In the genomic region with DNA sequence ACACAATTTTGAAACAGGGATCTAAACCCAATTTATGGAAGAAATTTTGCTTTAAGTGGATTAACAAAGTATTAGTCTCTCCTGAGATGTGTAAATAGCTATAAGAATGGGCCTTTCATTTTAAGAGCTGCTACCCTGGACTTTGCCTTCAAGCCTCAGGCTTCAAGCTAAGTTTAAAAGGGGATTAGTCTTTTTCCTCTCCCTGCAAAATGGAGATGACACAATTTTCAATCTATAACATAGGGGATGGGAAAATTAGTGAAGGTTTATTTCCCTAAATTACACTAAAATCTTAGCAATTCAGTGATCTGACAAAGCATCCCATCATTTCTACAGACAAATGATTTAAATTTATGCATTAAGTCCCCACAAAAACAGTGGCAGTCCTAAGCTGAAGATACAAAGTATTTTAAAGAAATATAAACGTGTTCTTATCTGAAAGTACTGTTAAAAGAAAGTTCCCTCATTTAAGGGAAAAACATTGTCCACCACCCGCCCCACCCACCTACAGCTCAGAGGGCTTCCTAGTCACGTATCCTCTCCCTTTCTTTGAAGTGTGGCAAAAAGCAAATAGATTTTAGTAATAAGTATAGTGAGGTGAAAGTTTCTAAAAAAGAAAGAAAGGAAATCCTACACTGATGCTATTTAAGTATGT, we compare ENCODE assay signal across 2 cellular contexts.
TF ChIP-seq lines count a peak whose summit lies in the region.

No MANE protein-coding gene starts in this region.

TF ChIP-seq in HCT116, 20 proteins besides CTCF, POLR2A, EP300 and RAD21:
- TF ChIP-seq EGR1 (IDR thresholded peaks at IDR 0.05; ENCODE audit: low read depth) = no peak
- TF ChIP-seq, protein P1, sequence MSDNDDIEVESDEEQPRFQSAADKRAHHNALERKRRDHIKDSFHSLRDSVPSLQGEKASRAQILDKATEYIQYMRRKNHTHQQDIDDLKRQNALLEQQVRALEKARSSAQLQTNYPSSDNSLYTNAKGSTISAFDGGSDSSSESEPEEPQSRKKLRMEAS (IDR thresholded peaks at IDR 0.05) = no peak
- TF ChIP-seq SP1 (IDR thresholded peaks at IDR 0.05; ENCODE audit: low read depth) = no peak
- TF ChIP-seq ZFX (IDR thresholded peaks at IDR 0.05) = no peak
- TF ChIP-seq YY1 (IDR thresholded peaks at IDR 0.05; ENCODE audit: extremely low read depth, insufficient replicate concordance, low read depth, low read length) = no peak
- TF ChIP-seq, protein P2, sequence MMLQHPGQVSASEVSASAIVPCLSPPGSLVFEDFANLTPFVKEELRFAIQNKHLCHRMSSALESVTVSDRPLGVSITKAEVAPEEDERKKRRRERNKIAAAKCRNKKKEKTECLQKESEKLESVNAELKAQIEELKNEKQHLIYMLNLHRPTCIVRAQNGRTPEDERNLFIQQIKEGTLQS (IDR thresholded peaks at IDR 0.05) = no peak
- no peak for TF ChIP-seq SIN3A (IDR thresholded peaks at IDR 0.05; ENCODE audit: low read depth)
- TF ChIP-seq TCF7L2 (IDR thresholded peaks at IDR 0.05; ENCODE audit: borderline replicate concordance, extremely low read depth, insufficient read depth, insufficient read length) = no peak
- TF ChIP-seq, protein P3, sequence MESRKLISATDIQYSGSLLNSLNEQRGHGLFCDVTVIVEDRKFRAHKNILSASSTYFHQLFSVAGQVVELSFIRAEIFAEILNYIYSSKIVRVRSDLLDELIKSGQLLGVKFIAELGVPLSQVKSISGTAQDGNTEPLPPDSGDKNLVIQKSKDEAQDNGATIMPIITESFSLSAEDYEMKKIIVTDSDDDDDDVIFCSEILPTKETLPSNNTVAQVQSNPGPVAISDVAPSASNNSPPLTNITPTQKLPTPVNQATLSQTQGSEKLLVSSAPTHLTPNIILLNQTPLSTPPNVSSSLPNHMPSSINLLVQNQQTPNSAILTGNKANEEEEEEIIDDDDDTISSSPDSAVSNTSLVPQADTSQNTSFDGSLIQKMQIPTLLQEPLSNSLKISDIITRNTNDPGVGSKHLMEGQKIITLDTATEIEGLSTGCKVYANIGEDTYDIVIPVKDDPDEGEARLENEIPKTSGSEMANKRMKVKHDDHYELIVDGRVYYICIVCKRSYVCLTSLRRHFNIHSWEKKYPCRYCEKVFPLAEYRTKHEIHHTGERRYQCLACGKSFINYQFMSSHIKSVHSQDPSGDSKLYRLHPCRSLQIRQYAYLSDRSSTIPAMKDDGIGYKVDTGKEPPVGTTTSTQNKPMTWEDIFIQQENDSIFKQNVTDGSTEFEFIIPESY (IDR thresholded peaks at IDR 0.05; ENCODE audit: extremely low read depth, insufficient replicate concordance, low read length) = no peak
- TF ChIP-seq EZH2 (IDR thresholded peaks at IDR 0.05) = no peak
- TF ChIP-seq, protein P4, sequence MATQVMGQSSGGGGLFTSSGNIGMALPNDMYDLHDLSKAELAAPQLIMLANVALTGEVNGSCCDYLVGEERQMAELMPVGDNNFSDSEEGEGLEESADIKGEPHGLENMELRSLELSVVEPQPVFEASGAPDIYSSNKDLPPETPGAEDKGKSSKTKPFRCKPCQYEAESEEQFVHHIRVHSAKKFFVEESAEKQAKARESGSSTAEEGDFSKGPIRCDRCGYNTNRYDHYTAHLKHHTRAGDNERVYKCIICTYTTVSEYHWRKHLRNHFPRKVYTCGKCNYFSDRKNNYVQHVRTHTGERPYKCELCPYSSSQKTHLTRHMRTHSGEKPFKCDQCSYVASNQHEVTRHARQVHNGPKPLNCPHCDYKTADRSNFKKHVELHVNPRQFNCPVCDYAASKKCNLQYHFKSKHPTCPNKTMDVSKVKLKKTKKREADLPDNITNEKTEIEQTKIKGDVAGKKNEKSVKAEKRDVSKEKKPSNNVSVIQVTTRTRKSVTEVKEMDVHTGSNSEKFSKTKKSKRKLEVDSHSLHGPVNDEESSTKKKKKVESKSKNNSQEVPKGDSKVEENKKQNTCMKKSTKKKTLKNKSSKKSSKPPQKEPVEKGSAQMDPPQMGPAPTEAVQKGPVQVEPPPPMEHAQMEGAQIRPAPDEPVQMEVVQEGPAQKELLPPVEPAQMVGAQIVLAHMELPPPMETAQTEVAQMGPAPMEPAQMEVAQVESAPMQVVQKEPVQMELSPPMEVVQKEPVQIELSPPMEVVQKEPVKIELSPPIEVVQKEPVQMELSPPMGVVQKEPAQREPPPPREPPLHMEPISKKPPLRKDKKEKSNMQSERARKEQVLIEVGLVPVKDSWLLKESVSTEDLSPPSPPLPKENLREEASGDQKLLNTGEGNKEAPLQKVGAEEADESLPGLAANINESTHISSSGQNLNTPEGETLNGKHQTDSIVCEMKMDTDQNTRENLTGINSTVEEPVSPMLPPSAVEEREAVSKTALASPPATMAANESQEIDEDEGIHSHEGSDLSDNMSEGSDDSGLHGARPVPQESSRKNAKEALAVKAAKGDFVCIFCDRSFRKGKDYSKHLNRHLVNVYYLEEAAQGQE (IDR thresholded peaks at IDR 0.05; ENCODE audit: low read depth) = no peak
- no peak for TF ChIP-seq EZH2phosphoT487 (IDR thresholded peaks at IDR 0.05; ENCODE audit: borderline replicate concordance)
- no peak for TF ChIP-seq ZNF274 (IDR thresholded peaks at IDR 0.05; ENCODE audit: low read depth, low read length)
- TF ChIP-seq JUND (IDR thresholded peaks at IDR 0.05) = no peak
- TF ChIP-seq POLR2AphosphoS5 (IDR thresholded peaks at IDR 0.05; ENCODE audit: low read depth, low read length) = no peak
- TF ChIP-seq SRF (IDR thresholded peaks at IDR 0.05; ENCODE audit: low read depth) = no peak
- TF ChIP-seq FOSL1 (IDR thresholded peaks at IDR 0.05; ENCODE audit: low read depth) = no peak
- no peak for TF ChIP-seq ELF1 (IDR thresholded peaks at IDR 0.05; ENCODE audit: borderline replicate concordance, low read depth)
- no peak for TF ChIP-seq CBX3 (IDR thresholded peaks at IDR 0.05; ENCODE audit: low read depth)

TF ChIP-seq in HepG2, 621 proteins besides CTCF, POLR2A, EP300 and RAD21 (continues in another document):
- TF ChIP-seq ELF1 (CRISPR knock-in tag; IDR thresholded peaks at IDR 0.05) = no peak
- TF ChIP-seq, protein P5, sequence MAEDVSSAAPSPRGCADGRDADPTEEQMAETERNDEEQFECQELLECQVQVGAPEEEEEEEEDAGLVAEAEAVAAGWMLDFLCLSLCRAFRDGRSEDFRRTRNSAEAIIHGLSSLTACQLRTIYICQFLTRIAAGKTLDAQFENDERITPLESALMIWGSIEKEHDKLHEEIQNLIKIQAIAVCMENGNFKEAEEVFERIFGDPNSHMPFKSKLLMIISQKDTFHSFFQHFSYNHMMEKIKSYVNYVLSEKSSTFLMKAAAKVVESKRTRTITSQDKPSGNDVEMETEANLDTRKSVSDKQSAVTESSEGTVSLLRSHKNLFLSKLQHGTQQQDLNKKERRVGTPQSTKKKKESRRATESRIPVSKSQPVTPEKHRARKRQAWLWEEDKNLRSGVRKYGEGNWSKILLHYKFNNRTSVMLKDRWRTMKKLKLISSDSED (CRISPR knock-in tag; IDR thresholded peaks at IDR 0.05) = no peak
- no peak for TF ChIP-seq MEIS2 (CRISPR knock-in tag; IDR thresholded peaks at IDR 0.05)
- no peak for TF ChIP-seq ZNF547 (CRISPR knock-in tag; IDR thresholded peaks at IDR 0.05)
- no peak for TF ChIP-seq ZNF749 (CRISPR knock-in tag; IDR thresholded peaks at IDR 0.05; ENCODE audit: borderline replicate concordance)
- no peak for TF ChIP-seq ZNF772 (CRISPR knock-in tag; IDR thresholded peaks at IDR 0.05)
- TF ChIP-seq, protein P6, sequence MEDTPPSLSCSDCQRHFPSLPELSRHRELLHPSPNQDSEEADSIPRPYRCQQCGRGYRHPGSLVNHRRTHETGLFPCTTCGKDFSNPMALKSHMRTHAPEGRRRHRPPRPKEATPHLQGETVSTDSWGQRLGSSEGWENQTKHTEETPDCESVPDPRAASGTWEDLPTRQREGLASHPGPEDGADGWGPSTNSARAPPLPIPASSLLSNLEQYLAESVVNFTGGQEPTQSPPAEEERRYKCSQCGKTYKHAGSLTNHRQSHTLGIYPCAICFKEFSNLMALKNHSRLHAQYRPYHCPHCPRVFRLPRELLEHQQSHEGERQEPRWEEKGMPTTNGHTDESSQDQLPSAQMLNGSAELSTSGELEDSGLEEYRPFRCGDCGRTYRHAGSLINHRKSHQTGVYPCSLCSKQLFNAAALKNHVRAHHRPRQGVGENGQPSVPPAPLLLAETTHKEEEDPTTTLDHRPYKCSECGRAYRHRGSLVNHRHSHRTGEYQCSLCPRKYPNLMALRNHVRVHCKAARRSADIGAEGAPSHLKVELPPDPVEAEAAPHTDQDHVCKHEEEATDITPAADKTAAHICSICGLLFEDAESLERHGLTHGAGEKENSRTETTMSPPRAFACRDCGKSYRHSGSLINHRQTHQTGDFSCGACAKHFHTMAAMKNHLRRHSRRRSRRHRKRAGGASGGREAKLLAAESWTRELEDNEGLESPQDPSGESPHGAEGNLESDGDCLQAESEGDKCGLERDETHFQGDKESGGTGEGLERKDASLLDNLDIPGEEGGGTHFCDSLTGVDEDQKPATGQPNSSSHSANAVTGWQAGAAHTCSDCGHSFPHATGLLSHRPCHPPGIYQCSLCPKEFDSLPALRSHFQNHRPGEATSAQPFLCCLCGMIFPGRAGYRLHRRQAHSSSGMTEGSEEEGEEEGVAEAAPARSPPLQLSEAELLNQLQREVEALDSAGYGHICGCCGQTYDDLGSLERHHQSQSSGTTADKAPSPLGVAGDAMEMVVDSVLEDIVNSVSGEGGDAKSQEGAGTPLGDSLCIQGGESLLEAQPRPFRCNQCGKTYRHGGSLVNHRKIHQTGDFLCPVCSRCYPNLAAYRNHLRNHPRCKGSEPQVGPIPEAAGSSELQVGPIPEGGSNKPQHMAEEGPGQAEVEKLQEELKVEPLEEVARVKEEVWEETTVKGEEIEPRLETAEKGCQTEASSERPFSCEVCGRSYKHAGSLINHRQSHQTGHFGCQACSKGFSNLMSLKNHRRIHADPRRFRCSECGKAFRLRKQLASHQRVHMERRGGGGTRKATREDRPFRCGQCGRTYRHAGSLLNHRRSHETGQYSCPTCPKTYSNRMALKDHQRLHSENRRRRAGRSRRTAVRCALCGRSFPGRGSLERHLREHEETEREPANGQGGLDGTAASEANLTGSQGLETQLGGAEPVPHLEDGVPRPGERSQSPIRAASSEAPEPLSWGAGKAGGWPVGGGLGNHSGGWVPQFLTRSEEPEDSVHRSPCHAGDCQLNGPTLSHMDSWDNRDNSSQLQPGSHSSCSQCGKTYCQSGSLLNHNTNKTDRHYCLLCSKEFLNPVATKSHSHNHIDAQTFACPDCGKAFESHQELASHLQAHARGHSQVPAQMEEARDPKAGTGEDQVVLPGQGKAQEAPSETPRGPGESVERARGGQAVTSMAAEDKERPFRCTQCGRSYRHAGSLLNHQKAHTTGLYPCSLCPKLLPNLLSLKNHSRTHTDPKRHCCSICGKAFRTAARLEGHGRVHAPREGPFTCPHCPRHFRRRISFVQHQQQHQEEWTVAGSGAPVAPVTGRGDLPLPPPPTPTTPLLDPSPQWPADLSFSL (CRISPR knock-in tag; IDR thresholded peaks at IDR 0.05) = no peak
- no peak for TF ChIP-seq ZNF616 (CRISPR knock-in tag; IDR thresholded peaks at IDR 0.05; ENCODE audit: low read depth)
- TF ChIP-seq ZNF234 (CRISPR knock-in tag; conservative IDR thresholded peaks at IDR 0.05) = no peak
- TF ChIP-seq TSC22D2 (CRISPR knock-in tag; IDR thresholded peaks at IDR 0.05; ENCODE audit: borderline replicate concordance) = no peak
- no peak for TF ChIP-seq ZIK1 (CRISPR knock-in tag; IDR thresholded peaks at IDR 0.05; ENCODE audit: borderline replicate concordance, low read depth)
- TF ChIP-seq NBN (conservative IDR thresholded peaks at IDR 0.05) = no peak
- TF ChIP-seq SUZ12 (IDR thresholded peaks at IDR 0.05; ENCODE audit: low read depth, low read length) = no peak
- no peak for TF ChIP-seq SIN3A (IDR thresholded peaks at IDR 0.05; ENCODE audit: borderline replicate concordance, low read depth, low read length)
- no peak; the same call in 1 of the 2 replicates for TF ChIP-seq HOXD1 (CRISPR knock-in tag; IDR thresholded peaks at IDR 0.05)
- TF ChIP-seq, protein P7, sequence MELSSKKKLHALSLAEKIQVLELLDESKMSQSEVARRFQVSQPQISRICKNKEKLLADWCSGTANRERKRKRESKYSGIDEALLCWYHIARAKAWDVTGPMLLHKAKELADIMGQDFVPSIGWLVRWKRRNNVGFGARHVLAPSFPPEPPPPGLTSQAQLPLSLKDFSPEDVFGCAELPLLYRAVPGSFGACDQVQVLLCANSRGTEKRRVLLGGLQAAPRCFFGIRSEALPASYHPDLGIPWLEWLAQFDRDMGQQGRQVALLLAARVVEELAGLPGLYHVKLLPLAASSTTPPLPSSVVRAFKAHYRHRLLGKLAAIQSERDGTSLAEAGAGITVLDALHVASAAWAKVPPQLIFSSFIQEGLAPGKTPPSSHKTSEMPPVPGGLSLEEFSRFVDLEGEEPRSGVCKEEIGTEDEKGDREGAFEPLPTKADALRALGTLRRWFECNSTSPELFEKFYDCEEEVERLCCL (CRISPR knock-in tag; IDR thresholded peaks at IDR 0.05; ENCODE audit: borderline replicate concordance) = 0 out of 2 replicates have a peak, but pooled peaks have one; percentile 35
- peak; percentile 44; the same call in 1 of the 2 replicates for TF ChIP-seq RXRA (CRISPR knock-in tag; IDR thresholded peaks at IDR 0.05)
- TF ChIP-seq, protein P8, sequence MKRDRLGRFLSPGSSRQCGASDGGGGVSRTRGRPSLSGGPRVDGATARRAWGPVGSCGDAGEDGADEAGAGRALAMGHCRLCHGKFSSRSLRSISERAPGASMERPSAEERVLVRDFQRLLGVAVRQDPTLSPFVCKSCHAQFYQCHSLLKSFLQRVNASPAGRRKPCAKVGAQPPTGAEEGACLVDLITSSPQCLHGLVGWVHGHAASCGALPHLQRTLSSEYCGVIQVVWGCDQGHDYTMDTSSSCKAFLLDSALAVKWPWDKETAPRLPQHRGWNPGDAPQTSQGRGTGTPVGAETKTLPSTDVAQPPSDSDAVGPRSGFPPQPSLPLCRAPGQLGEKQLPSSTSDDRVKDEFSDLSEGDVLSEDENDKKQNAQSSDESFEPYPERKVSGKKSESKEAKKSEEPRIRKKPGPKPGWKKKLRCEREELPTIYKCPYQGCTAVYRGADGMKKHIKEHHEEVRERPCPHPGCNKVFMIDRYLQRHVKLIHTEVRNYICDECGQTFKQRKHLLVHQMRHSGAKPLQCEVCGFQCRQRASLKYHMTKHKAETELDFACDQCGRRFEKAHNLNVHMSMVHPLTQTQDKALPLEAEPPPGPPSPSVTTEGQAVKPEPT (CRISPR knock-in tag; IDR thresholded peaks at IDR 0.05; ENCODE audit: low read depth) = no peak
- TF ChIP-seq, protein P9, sequence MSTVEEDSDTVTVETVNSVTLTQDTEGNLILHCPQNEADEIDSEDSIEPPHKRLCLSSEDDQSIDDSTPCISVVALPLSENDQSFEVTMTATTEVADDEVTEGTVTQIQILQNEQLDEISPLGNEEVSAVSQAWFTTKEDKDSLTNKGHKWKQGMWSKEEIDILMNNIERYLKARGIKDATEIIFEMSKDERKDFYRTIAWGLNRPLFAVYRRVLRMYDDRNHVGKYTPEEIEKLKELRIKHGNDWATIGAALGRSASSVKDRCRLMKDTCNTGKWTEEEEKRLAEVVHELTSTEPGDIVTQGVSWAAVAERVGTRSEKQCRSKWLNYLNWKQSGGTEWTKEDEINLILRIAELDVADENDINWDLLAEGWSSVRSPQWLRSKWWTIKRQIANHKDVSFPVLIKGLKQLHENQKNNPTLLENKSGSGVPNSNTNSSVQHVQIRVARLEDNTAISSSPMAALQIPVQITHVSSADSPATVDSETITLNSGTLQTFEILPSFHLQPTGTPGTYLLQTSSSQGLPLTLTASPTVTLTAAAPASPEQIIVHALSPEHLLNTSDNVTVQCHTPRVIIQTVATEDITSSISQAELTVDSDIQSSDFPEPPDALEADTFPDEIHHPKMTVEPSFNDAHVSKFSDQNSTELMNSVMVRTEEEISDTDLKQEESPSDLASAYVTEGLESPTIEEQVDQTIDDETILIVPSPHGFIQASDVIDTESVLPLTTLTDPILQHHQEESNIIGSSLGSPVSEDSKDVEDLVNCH (CRISPR knock-in tag; IDR thresholded peaks at IDR 0.05) = no peak
- TF ChIP-seq ZNF850 (CRISPR knock-in tag; conservative IDR thresholded peaks at IDR 0.05) = no peak
- TF ChIP-seq ZMAT3 (CRISPR knock-in tag; conservative IDR thresholded peaks at IDR 0.05) = no peak
- TF ChIP-seq GTF3A (CRISPR knock-in tag; conservative IDR thresholded peaks at IDR 0.05) = no peak
- no peak for TF ChIP-seq ZFY (CRISPR knock-in tag; IDR thresholded peaks at IDR 0.05)
- TF ChIP-seq, protein P10, sequence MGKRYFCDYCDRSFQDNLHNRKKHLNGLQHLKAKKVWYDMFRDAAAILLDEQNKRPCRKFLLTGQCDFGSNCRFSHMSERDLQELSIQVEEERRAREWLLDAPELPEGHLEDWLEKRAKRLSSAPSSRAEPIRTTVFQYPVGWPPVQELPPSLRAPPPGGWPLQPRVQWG (CRISPR knock-in tag; IDR thresholded peaks at IDR 0.05; ENCODE audit: borderline replicate concordance, low read depth) = no peak
